ENCODE assay signal across 8 cellular contexts in genomic region chr2:235468978-235469694, GRCh38. TPM values are rescaled to one million over a fixed set of nuclear protein-coding genes. Genes with fewer than 3 reads are reported as not detected.
DNase-seq lines count a peak whose midpoint lies in the region; ATAC-seq and TF ChIP-seq lines count a peak whose summit lies in the region.

No MANE protein-coding gene starts in this region.

- H3K4me3 Mint-ChIP-seq in activated T-helper 2 cell treated with anti-CD3 and anti-CD28 coated beads, Interferon-gamma antibody, Interleukin-2, Interleukin-4, amounts not matched to agents 10 μg/mL and 5 μg/mL and 100 μg/mL, durations not matched to agents 14 hours and 24 hours and 36 hours (ENCODE audit: low read depth) = no peak overlapping the region
- no peak overlapping the region for H3K4me3 Mint-ChIP-seq in naive thymus-derived CD4-positive, alpha-beta T cell

- POLR2A ChIA-PET in naive thymus-derived CD4-positive, alpha-beta T cell (lab: Charles Lee) = no interaction called here

- no peaks in the 10 kb centered on the region for H3K27me3 ChIP-seq in dorsolateral prefrontal cortex
- no peaks in the 10 kb centered on the region for H3K27me3 ChIP-seq in naive thymus-derived CD4-positive, alpha-beta T cell (ENCODE audit: control insufficient read depth in 2 of 2, insufficient read depth in 2 of 2, low read length in 2 of 2)

- H3K9me3 Mint-ChIP-seq in activated T-helper 2 cell treated with anti-CD3 and anti-CD28 coated beads, Interferon-gamma antibody, Interleukin-2, Interleukin-4, amounts not matched to agents 10 μg/mL and 5 μg/mL and 100 μg/mL, durations not matched to agents 14 hours and 24 hours and 36 hours = no peaks in the 10 kb centered on the region
- peaks cover 0 to 7% (median 2%) of the 10 kb centered on the region in 11 donors for H3K9me3 Mint-ChIP-seq in naive thymus-derived CD4-positive, alpha-beta T cell

- intact Hi-C loops in dorsolateral prefrontal cortex (cut with DNase I) (loop anchor here in 1 of 2 donors (2.0 kb wide), 1 partner anchor 24 kb away; no protein-coding TSS in a partner anchor), mucosa of descending colon (cut with DNase I, micrococcal nuclease) (no loop called here)
- intact Hi-C loops in activated T-helper 2 cell treated with anti-CD3 and anti-CD28 coated beads, Interferon-gamma antibody, Interleukin-2, Interleukin-4, amounts not matched to agents 10 μg/mL and 5 μg/mL and 100 μg/mL, durations not matched to agents 14 hours and 24 hours and 36 hours (cut with micrococcal nuclease) = no loop called here
- intact Hi-C loops in naive thymus-derived CD4-positive, alpha-beta T cell (cut with micrococcal nuclease) = no loop called here

- no peak for TF ChIP-seq POLR2A in erythroblast (IDR thresholded peaks at IDR 0.05; ENCODE audit: low read length)

- DNase-seq in Ammon's horn (ENCODE audit: low spot score) = peak; percentile 62
- peak; percentile 68 for DNase-seq in NCI-H2107 (lab: John Stamatoyannopoulos, UW)
- DNase-seq in dorsolateral prefrontal cortex = peak in 3 of 10 donors; percentile 35 to 46 (median 36)
- peak in 1 of 3 donors; percentile 38 for DNase-seq in mucosa of descending colon
- DNase-seq in erythroblast (lab: John Stamatoyannopoulos, UW) = no peak
- DNase-seq in activated T-helper 2 cell treated with anti-CD3 and anti-CD28 coated beads, Interferon-gamma antibody, Interleukin-2, Interleukin-4, amounts not matched to agents 10 μg/mL and 5 μg/mL and 100 μg/mL, durations not matched to agents 14 hours and 24 hours and 36 hours (ENCODE audit: low spot score) = no peak
- DNase-seq in naive thymus-derived CD4-positive, alpha-beta T cell = no peak
- no peak for DNase-seq in cerebellar nuclear complex (lab: John Stamatoyannopoulos, UW)

- no peaks in the 10 kb centered on the region for H3K36me3 ChIP-seq in mucosa of descending colon (ENCODE audit: low read depth)
- H3K36me3 ChIP-seq in naive thymus-derived CD4-positive, alpha-beta T cell (ENCODE audit: control insufficient read depth in 2 of 3, insufficient read depth in 3 of 3, low read length in 3 of 3) = no peaks in the 10 kb centered on the region

- H3K4me3 ChIP-seq in dorsolateral prefrontal cortex (peak overlapping the region in 9 of 59 donors; percentile 4 to 38 (median 24)), mucosa of descending colon (no peak overlapping the region)
- no peak overlapping the region for H3K4me3 ChIP-seq in naive thymus-derived CD4-positive, alpha-beta T cell (ENCODE audit: low read length)

- H3K4me1 ChIP-seq in mucosa of descending colon (ENCODE audit: low read depth) = peaks cover 12% of the 10 kb centered on the region
- no peaks in the 10 kb centered on the region for H3K4me1 ChIP-seq in naive thymus-derived CD4-positive, alpha-beta T cell (ENCODE audit: control insufficient read depth in 2 of 2, insufficient read depth in 2 of 2, low read length in 2 of 2)

- no peak overlapping the region for H3K27ac Mint-ChIP-seq in activated T-helper 2 cell treated with anti-CD3 and anti-CD28 coated beads, Interferon-gamma antibody, Interleukin-2, Interleukin-4, amounts not matched to agents 10 μg/mL and 5 μg/mL and 100 μg/mL, durations not matched to agents 14 hours and 24 hours and 36 hours
- no peak overlapping the region for H3K27ac Mint-ChIP-seq in naive thymus-derived CD4-positive, alpha-beta T cell

- no peaks in the 10 kb centered on the region for H3K4me1 Mint-ChIP-seq in activated T-helper 2 cell treated with anti-CD3 and anti-CD28 coated beads, Interferon-gamma antibody, Interleukin-2, Interleukin-4, amounts not matched to agents 10 μg/mL and 5 μg/mL and 100 μg/mL, durations not matched to agents 14 hours and 24 hours and 36 hours (ENCODE audit: low read depth)
- H3K4me1 Mint-ChIP-seq in naive thymus-derived CD4-positive, alpha-beta T cell = no peaks in the 10 kb centered on the region

- peak overlapping the region in 58 of 59 donors; percentile 48 to 95 (median 85) for H3K27ac ChIP-seq in dorsolateral prefrontal cortex
- no peak overlapping the region for H3K27ac ChIP-seq in naive thymus-derived CD4-positive, alpha-beta T cell (ENCODE audit: low read depth, low read length)

- CTCF ChIA-PET in naive thymus-derived CD4-positive, alpha-beta T cell (lab: Charles Lee) = interaction anchor here (0.7 kb wide), 1 partner anchor 1489 kb away, joined by 3 read pairs; no protein-coding TSS in a partner anchor

- ATAC-seq in mucosa of descending colon = peak; percentile 80
- no peak for ATAC-seq in naive thymus-derived CD4-positive, alpha-beta T cell

- no peaks in the 10 kb centered on the region for H3K36me3 Mint-ChIP-seq in activated T-helper 2 cell treated with anti-CD3 and anti-CD28 coated beads, Interferon-gamma antibody, Interleukin-2, Interleukin-4, amounts not matched to agents 10 μg/mL and 5 μg/mL and 100 μg/mL, durations not matched to agents 14 hours and 24 hours and 36 hours (ENCODE audit: low read depth)
- H3K36me3 Mint-ChIP-seq in naive thymus-derived CD4-positive, alpha-beta T cell = no peaks in the 10 kb centered on the region

- no peaks in the 10 kb centered on the region for H3K27me3 Mint-ChIP-seq in activated T-helper 2 cell treated with anti-CD3 and anti-CD28 coated beads, Interferon-gamma antibody, Interleukin-2, Interleukin-4, amounts not matched to agents 10 μg/mL and 5 μg/mL and 100 μg/mL, durations not matched to agents 14 hours and 24 hours and 36 hours (ENCODE audit: low read depth)
- H3K27me3 Mint-ChIP-seq in naive thymus-derived CD4-positive, alpha-beta T cell = peaks cover 0 to 43% (median 6%) of the 10 kb centered on the region in 5 donors

- peak in 1 of 56 donors; percentile 14 for TF ChIP-seq CTCF in dorsolateral prefrontal cortex (IDR thresholded peaks at IDR 0.05 in 54 of 56, conservative IDR thresholded peaks at IDR 0.05 in 2 of 56; ENCODE audit: low read depth in 1 of 56, partially characterized antibody in 56 of 56)
- TF ChIP-seq CTCF in mucosa of descending colon (IDR thresholded peaks at IDR 0.05) = no peak

- H3K9me3 ChIP-seq in mucosa of descending colon = no peaks in the 10 kb centered on the region
- H3K9me3 ChIP-seq in naive thymus-derived CD4-positive, alpha-beta T cell (ENCODE audit: control insufficient read depth in 2 of 3, low read length in 3 of 3) = no peaks in the 10 kb centered on the region

RNA-seq across cellular contexts. Expression of gene AGAP1, which starts 24.7 kb away (rescaled TPM):
- total RNA-seq in dorsolateral prefrontal cortex (100 to 1,000 TPM; 141 to 246 (median 193) TPM), mucosa of descending colon (100 to 1,000 TPM in 1 of 3 donors, 10 to 100 TPM in 2; 68.1 to 112 (median 88.9) TPM)
- 1.8 and 2.2 TPM in 2 replicates for total RNA-seq in activated T-helper 2 cell treated with anti-CD3 and anti-CD28 coated beads, Interferon-gamma antibody, Interleukin-2, Interleukin-4, amounts not matched to agents 10 μg/mL and 5 μg/mL and 100 μg/mL, durations not matched to agents 14 hours and 24 hours and 36 hours
- total RNA-seq in naive thymus-derived CD4-positive, alpha-beta T cell = 1 to 10 TPM in 2 of 5 experiments, under 1 TPM in 3; 0.35 to 9.6 (median 0.85) TPM
- not detected for polyA plus RNA-seq in naive thymus-derived CD4-positive, alpha-beta T cell

Comparison
In these comparisons a context has a peak if more than half of its experiments do, and no peak if none do; other contexts are left out.
1. DNase-seq: peak in Ammon's horn (single experiment) and NCI-H2107 (single experiment); none in erythroblast (0 of 2), activated T-helper 2 cell treated with anti-CD3 and anti-CD28 coated beads, Interferon-gamma antibody, Interleukin-2, Interleukin-4, amounts not matched to agents 10 μg/mL and 5 μg/mL and 100 μg/mL, durations not matched to agents 14 hours and 24 hours and 36 hours (single experiment), naive thymus-derived CD4-positive, alpha-beta T cell (0 of 9) and cerebellar nuclear complex (0 of 2).
2. RNA of gene AGAP1, which starts 24.7 kb away (total RNA-seq): 141 to 246 TPM in dorsolateral prefrontal cortex and 68.1 to 112 TPM in mucosa of descending colon; 1.8 to 2.2 TPM in activated T-helper 2 cell treated with anti-CD3 and anti-CD28 coated beads, Interferon-gamma antibody, Interleukin-2, Interleukin-4, amounts not matched to agents 10 μg/mL and 5 μg/mL and 100 μg/mL, durations not matched to agents 14 hours and 24 hours and 36 hours and 0.35 to 9.6 TPM in naive thymus-derived CD4-positive, alpha-beta T cell; every median in the first group is over 4 times any median in the second.